Comparison of ENCODE assay signal across 1 cellular context in the genomic region with DNA sequence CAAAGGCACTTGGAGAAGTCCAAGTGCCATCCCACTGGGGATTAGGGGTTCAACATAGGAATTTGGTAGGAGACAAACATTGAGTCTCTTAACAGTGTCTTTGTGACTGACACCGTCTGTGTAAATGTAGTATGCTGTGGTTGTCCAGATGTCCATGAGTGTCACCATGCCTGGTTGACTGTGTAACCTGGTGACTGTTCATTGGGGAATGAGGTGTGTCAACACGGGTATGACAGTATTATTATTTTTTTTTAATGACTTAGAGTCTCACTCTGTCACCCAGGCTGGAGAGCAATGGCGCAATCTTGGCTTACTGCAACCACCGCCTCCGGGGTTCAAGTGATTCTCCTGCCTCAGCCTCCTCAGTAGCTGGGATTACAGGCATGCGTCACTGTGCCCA.
TF ChIP-seq lines count a peak whose summit lies in the region.

No MANE protein-coding gene starts in this region.

TF ChIP-seq in IMR-90, 13 proteins besides CTCF, POLR2A, EP300 and RAD21:
- peak; percentile 7; the same call in 1 of the 2 replicates for TF ChIP-seq CEBPB (IDR thresholded peaks at IDR 0.05; ENCODE audit: low read depth, low read length)
- no peak for TF ChIP-seq MXI1 (IDR thresholded peaks at IDR 0.05; ENCODE audit: borderline replicate concordance, low read depth, low read length)
- TF ChIP-seq CHD1 (IDR thresholded peaks at IDR 0.05; ENCODE audit: low read depth, low read length): no peak
